Comparison of ENCODE assay signal across 8 cellular contexts in the genomic region with DNA sequence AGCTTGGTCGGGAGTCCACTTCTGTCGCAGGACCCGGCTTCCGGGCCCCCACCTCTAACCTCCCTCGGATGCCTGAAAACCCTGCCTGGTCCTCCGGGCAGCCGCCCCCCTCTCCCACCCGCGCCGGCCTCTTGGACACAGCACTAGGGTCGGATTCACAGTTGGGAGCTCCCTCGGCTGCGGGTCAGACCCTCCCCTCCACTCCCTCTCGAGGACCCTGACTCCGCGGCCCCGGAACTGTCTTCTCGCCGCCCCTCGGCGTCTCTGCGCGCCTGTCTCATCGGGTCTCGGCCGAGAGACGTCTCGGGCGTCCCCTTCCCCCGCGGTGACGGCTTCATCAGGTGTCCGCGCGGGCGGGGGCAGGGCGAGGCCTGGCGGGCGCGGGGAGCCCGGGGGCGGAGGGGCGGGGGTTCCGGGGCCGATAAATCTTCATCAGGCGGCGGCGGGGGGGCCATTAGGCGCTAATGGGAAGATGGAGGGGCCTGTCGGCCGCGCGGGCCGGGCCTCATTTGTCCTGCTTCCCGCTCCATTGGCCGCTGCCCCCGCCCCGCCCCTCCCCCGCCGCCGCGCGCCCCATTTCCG. TPM values are rescaled to one million over a fixed set of nuclear protein-coding genes. Genes with fewer than 3 reads are reported as not detected.
DNase-seq lines count a peak whose midpoint lies in the region; ATAC-seq, FAIRE-seq and TF ChIP-seq lines count a peak whose summit lies in the region.

No MANE protein-coding gene starts in this region.

- peak; percentile 53 for DNase-seq in D341Med (ENCODE audit: low spot score)
- DNase-seq in NCI-H226: peak; percentile 46
- peak; percentile 61 for DNase-seq in activated naive CD4-positive, alpha-beta T cell treated with anti-CD3 and anti-CD28 coated beads, Interleukin-2, amount 50 U/mL, for 16 hours
- DNase-seq in keratinocyte (ENCODE audit: low read depth, low spot score): no peak
- DNase-seq in stimulated activated naive CD8-positive, alpha-beta T cell treated with anti-CD3 and anti-CD28 coated beads, Interleukin-15, Interleukin-2, amounts not matched to agents 100 U/mL and 50 U/mL, for 24 hours: peak; percentile 67

- TF ChIP-seq CTCF in keratinocyte (optimal IDR thresholded peaks at IDR 0.05 in 1 of 3, IDR thresholded peaks at IDR 0.05 in 1 of 3, conservative IDR thresholded peaks at IDR 0.05 in 1 of 3; ENCODE audit: extremely low read depth in 1 of 3, insufficient read depth in 2 of 3, low read length in 3 of 3): no peak

- no peaks in the 10 kb centered on the region for H3K9me3 ChIP-seq in keratinocyte (ENCODE audit: control insufficient read depth, low read depth, low read length)

- H3K27ac ChIP-seq in keratinocyte (ENCODE audit: control insufficient read depth, insufficient read depth, low read length): no peak overlapping the region

- ATAC-seq in stimulated activated naive CD8-positive, alpha-beta T cell treated with anti-CD3 and anti-CD28 coated beads, Interleukin-15, Interleukin-2, amounts not matched to agents 100 U/mL and 50 U/mL, for 24 hours: no peak
- ATAC-seq in GM18519 (IDR thresholded peaks at IDR 0.05; ENCODE audit: low FRiP score, unreplicated experiment) (no peak), HG02588 (IDR thresholded peaks at IDR 0.05; ENCODE audit: unreplicated experiment) (no peak), GM21717 (IDR thresholded peaks at IDR 0.05; ENCODE audit: unreplicated experiment) (no peak)

- no peaks in the 10 kb centered on the region for H3K36me3 ChIP-seq in keratinocyte (ENCODE audit: control insufficient read depth in 2 of 2, extremely low read depth in 1 of 2, insufficient read depth in 2 of 2, low read length in 2 of 2)

- dilution Hi-C loops in keratinocyte (cut with MboI; ENCODE audit: extremely low pct_ligation_motif_present, low sequenced_read_pairs): no loop called here

- H3K9me1 ChIP-seq in keratinocyte (ENCODE audit: control insufficient read depth, extremely low read depth, insufficient read depth, low read length): no peaks in the 10 kb centered on the region

- peaks cover 48% of the 10 kb centered on the region for H3K27me3 ChIP-seq in keratinocyte (ENCODE audit: control insufficient read depth, extremely low read depth, insufficient read depth, low read length)

- H3K79me2 ChIP-seq in keratinocyte (ENCODE audit: control insufficient read depth, insufficient read depth, low read length): no peaks in the 10 kb centered on the region

- no peak overlapping the region for H3K9ac ChIP-seq in keratinocyte (ENCODE audit: control insufficient read depth, extremely low read depth, insufficient read depth, low read length)

- H3K4me2 ChIP-seq in keratinocyte (ENCODE audit: control insufficient read depth, extremely low read depth, insufficient read depth, low read depth, low read length): peak overlapping the region; percentile 32

- H2AFZ ChIP-seq in keratinocyte (ENCODE audit: control insufficient read depth, low read length): no peak overlapping the region

- FAIRE-seq in keratinocyte (lab: Jason Lieb, UNC): no peak

- H4K20me1 ChIP-seq in keratinocyte (ENCODE audit: control insufficient read depth, extremely low read depth, insufficient read depth, low read length): peaks cover 3% of the 10 kb centered on the region

- peak overlapping the region in 1 of 3 experiments; percentile 31 for H3K4me3 ChIP-seq in keratinocyte (ENCODE audit: control insufficient read depth in 2 of 3, extremely low read depth in 1 of 3, insufficient read depth in 2 of 3, low read depth in 1 of 3, low read length in 3 of 3)

- H3K4me1 ChIP-seq in keratinocyte (ENCODE audit: control insufficient read depth, extremely low read depth, insufficient read depth, low read length): peaks cover 15% of the 10 kb centered on the region

RNA-seq across cellular contexts. Expression of a gene that starts 11.7 kb away (rescaled TPM):
- polyA plus RNA-seq in keratinocyte: not detected in 3 replicates
- polyA plus RNA-seq in keratinocyte (2011; ENCODE audit: low read depth): not detected
- not detected in 2 replicates for polyA plus RNA-seq in keratinocyte (2011; cell fraction: cytosol; rRNA removed)
- polyA plus RNA-seq in keratinocyte (2011; cell fraction: nucleus; rRNA removed): 0.15 TPM in 1 of 2 replicates, not detected in the other
- polyA plus RNA-seq in keratinocyte (2012; ENCODE audit: low replicate concordance): 0.31 TPM in 1 of 2 replicates, not detected in the other
- polyA minus RNA-seq in keratinocyte: not detected in 3 replicates
- polyA minus RNA-seq in keratinocyte (2011; cell fraction: cytosol; rRNA and poly(A)+ RNA removed): not detected
- polyA minus RNA-seq in keratinocyte (2011; cell fraction: nucleus; rRNA and poly(A)+ RNA removed): not detected in 2 replicates

RNA-seq across cellular contexts. Expression of a gene that starts 19.2 kb away (rescaled TPM):
- 107 to 232 TPM (median 132 TPM) in 3 replicates for polyA plus RNA-seq in keratinocyte
- 8.6 TPM for polyA plus RNA-seq in keratinocyte (2011; ENCODE audit: low read depth)
- 114 and 253 TPM in 2 replicates for polyA plus RNA-seq in keratinocyte (2011; cell fraction: cytosol; rRNA removed)
- polyA plus RNA-seq in keratinocyte (2011; cell fraction: nucleus; rRNA removed): 174 and 215 TPM in 2 replicates
- 144 and 232 TPM in 2 replicates for polyA plus RNA-seq in keratinocyte (2012; ENCODE audit: low replicate concordance)
- polyA minus RNA-seq in keratinocyte: 61.4 to 131 TPM (median 107 TPM) in 3 replicates
- polyA minus RNA-seq in keratinocyte (2011; cell fraction: cytosol; rRNA and poly(A)+ RNA removed): 174 TPM
- 49.5 and 50.8 TPM in 2 replicates for polyA minus RNA-seq in keratinocyte (2011; cell fraction: nucleus; rRNA and poly(A)+ RNA removed)

RNA-seq across cellular contexts. Expression of a gene that starts 54.1 kb away (rescaled TPM):
- 0.05 to 0.09 TPM in 2 of 3 replicates, not detected in the other for polyA plus RNA-seq in keratinocyte
- not detected for polyA plus RNA-seq in keratinocyte (2011; ENCODE audit: low read depth)
- polyA plus RNA-seq in keratinocyte (2011; cell fraction: cytosol; rRNA removed): 0.04 TPM in 1 of 2 replicates, not detected in the other
- 0.19 and 0.23 TPM in 2 replicates for polyA plus RNA-seq in keratinocyte (2011; cell fraction: nucleus; rRNA removed)
- polyA plus RNA-seq in keratinocyte (2012; ENCODE audit: low replicate concordance): 0.20 and 0.21 TPM in 2 replicates
- 0.13 to 0.30 TPM in 2 of 3 replicates, not detected in the other for polyA minus RNA-seq in keratinocyte
- not detected for polyA minus RNA-seq in keratinocyte (2011; cell fraction: cytosol; rRNA and poly(A)+ RNA removed)
- 0.21 and 0.31 TPM in 2 replicates for polyA minus RNA-seq in keratinocyte (2011; cell fraction: nucleus; rRNA and poly(A)+ RNA removed)

RNA-seq across cellular contexts. Expression of a gene that starts 57.0 kb away (rescaled TPM):
- 30.5 to 58.4 TPM (median 43.1 TPM) in 3 replicates for polyA plus RNA-seq in keratinocyte
- polyA plus RNA-seq in keratinocyte (2011; ENCODE audit: low read depth): 40.1 TPM
- polyA plus RNA-seq in keratinocyte (2011; cell fraction: cytosol; rRNA removed): 22.2 and 45.2 TPM in 2 replicates
- 131 and 160 TPM in 2 replicates for polyA plus RNA-seq in keratinocyte (2011; cell fraction: nucleus; rRNA removed)
- 58.9 and 76.2 TPM in 2 replicates for polyA plus RNA-seq in keratinocyte (2012; ENCODE audit: low replicate concordance)
- 24.0 to 57.3 TPM (median 26.1 TPM) in 3 replicates for polyA minus RNA-seq in keratinocyte
- 106 TPM for polyA minus RNA-seq in keratinocyte (2011; cell fraction: cytosol; rRNA and poly(A)+ RNA removed)
- polyA minus RNA-seq in keratinocyte (2011; cell fraction: nucleus; rRNA and poly(A)+ RNA removed): 55.5 and 58.3 TPM in 2 replicates
